ENCODE assay signal across 2 cellular contexts in the genomic region with DNA sequence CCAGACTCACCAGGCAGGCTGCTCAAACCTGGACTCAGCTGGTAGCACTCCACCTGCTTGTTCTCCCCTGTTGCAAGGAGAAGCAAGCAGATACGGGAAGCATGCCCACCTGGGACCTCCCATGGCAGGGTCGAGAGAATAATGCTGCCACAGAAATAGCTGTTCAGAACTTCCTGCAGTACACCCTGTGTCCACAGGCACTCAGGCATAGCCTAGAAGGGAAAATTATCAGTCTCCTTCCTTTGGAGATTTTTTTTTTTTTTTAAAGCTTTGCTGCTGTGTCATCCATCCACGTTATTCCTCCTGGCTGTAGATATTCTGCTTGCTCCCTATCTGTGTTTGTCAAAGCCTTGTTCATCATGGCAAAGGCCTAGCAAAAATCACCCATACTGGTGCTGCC.
TF ChIP-seq lines count a peak whose summit lies in the region.

No MANE protein-coding gene starts in this region.

TF ChIP-seq in HepG2, 621 proteins besides CTCF, POLR2A, EP300 and RAD21 (continued from another document):
- no peak for TF ChIP-seq HOXA9 (CRISPR knock-in tag; IDR thresholded peaks at IDR 0.05; ENCODE audit: borderline replicate concordance)
- no peak for TF ChIP-seq ZNF772 (CRISPR knock-in tag; IDR thresholded peaks at IDR 0.05)
- TF ChIP-seq PAX8 (CRISPR knock-in tag; IDR thresholded peaks at IDR 0.05; ENCODE audit: borderline replicate concordance) = no peak
- TF ChIP-seq, protein P1, sequence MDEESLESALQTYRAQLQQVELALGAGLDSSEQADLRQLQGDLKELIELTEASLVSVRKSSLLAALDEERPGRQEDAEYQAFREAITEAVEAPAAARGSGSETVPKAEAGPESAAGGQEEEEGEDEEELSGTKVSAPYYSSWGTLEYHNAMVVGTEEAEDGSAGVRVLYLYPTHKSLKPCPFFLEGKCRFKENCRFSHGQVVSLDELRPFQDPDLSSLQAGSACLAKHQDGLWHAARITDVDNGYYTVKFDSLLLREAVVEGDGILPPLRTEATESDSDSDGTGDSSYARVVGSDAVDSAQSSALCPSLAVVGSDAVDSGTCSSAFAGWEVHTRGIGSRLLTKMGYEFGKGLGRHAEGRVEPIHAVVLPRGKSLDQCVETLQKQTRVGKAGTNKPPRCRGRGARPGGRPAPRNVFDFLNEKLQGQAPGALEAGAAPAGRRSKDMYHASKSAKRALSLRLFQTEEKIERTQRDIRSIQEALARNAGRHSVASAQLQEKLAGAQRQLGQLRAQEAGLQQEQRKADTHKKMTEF (CRISPR knock-in tag; IDR thresholded peaks at IDR 0.05) = no peak
- TF ChIP-seq, protein P2, sequence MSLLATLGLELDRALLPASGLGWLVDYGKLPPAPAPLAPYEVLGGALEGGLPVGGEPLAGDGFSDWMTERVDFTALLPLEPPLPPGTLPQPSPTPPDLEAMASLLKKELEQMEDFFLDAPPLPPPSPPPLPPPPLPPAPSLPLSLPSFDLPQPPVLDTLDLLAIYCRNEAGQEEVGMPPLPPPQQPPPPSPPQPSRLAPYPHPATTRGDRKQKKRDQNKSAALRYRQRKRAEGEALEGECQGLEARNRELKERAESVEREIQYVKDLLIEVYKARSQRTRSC (CRISPR knock-in tag; IDR thresholded peaks at IDR 0.05; ENCODE audit: low read depth) = no peak
- TF ChIP-seq U2AF1 (optimal IDR thresholded peaks at IDR 0.05; ENCODE audit: low read depth, low read length) = no peak
- TF ChIP-seq ZFP41 (CRISPR knock-in tag; IDR thresholded peaks at IDR 0.05; ENCODE audit: borderline replicate concordance) = no peak
- no peak for TF ChIP-seq ZNF329 (CRISPR knock-in tag; IDR thresholded peaks at IDR 0.05; ENCODE audit: low read depth)
- no peak for TF ChIP-seq ATF7-NPFF (CRISPR knock-in tag; IDR thresholded peaks at IDR 0.05; ENCODE audit: low read depth)
- no peak for TF ChIP-seq ZNF101 (CRISPR knock-in tag; IDR thresholded peaks at IDR 0.05; ENCODE audit: borderline replicate concordance, low read depth)
- TF ChIP-seq HNRNPH1 (optimal IDR thresholded peaks at IDR 0.05; ENCODE audit: low read depth, low read length) = no peak
- TF ChIP-seq ZNF557 (CRISPR knock-in tag; IDR thresholded peaks at IDR 0.05) = no peak
- no peak for TF ChIP-seq IKZF4 (CRISPR knock-in tag; IDR thresholded peaks at IDR 0.05; ENCODE audit: borderline replicate concordance, low read depth, not compliant biosample characterization)
- TF ChIP-seq PHF21A (CRISPR knock-in tag; IDR thresholded peaks at IDR 0.05) = no peak

TF ChIP-seq in HEK293T, 16 proteins besides CTCF, POLR2A, EP300 and RAD21 (continued from another document):
- TF ChIP-seq FOXA1 (IDR thresholded peaks at IDR 0.05) = no peak
- no peak for TF ChIP-seq ZNF384 (IDR thresholded peaks at IDR 0.05)
- no peak for TF ChIP-seq ELF4 (IDR thresholded peaks at IDR 0.05)
- no peak for TF ChIP-seq LEF1 (IDR thresholded peaks at IDR 0.05; ENCODE audit: borderline replicate concordance)
- no peak for TF ChIP-seq BHLHE40 (IDR thresholded peaks at IDR 0.05; ENCODE audit: borderline replicate concordance)
- no peak for TF ChIP-seq HDGF (IDR thresholded peaks at IDR 0.05; ENCODE audit: borderline replicate concordance)
- TF ChIP-seq SUZ12 (IDR thresholded peaks at IDR 0.05) = no peak
- no peak for TF ChIP-seq ARNT (IDR thresholded peaks at IDR 0.05)
- TF ChIP-seq CTBP1 (IDR thresholded peaks at IDR 0.05; ENCODE audit: borderline replicate concordance) = no peak
- TF ChIP-seq SP1 (IDR thresholded peaks at IDR 0.05) = no peak
- TF ChIP-seq FOXK2 (IDR thresholded peaks at IDR 0.05) = no peak
- TF ChIP-seq FOXM1 (IDR thresholded peaks at IDR 0.05; ENCODE audit: borderline replicate concordance) = no peak
- no peak for TF ChIP-seq L3MBTL2 (conservative IDR thresholded peaks at IDR 0.05)
- TF ChIP-seq, protein P3, sequence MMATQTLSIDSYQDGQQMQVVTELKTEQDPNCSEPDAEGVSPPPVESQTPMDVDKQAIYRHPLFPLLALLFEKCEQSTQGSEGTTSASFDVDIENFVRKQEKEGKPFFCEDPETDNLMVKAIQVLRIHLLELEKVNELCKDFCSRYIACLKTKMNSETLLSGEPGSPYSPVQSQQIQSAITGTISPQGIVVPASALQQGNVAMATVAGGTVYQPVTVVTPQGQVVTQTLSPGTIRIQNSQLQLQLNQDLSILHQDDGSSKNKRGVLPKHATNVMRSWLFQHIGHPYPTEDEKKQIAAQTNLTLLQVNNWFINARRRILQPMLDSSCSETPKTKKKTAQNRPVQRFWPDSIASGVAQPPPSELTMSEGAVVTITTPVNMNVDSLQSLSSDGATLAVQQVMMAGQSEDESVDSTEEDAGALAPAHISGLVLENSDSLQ (IDR thresholded peaks at IDR 0.05) = no peak
